In the genomic region with DNA sequence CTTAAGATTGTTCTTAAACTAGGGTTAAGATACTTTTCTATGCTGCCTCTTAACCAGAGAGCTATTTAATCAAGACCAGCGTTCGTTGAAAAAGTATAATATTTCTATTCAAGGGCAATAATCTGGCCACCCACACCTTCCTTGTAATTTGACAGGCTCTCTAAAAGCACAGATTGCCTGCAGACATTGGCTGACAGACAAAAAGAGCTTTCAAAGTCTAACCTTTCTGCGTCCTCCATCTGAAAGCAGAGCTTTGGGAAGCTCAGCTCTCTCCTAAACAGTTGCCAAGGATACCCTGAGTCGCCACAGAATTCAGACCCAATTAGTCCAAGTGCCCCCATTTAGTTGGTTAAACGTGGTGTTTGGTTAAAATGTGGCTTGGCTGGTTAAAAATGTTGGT, we compare ENCODE assay signal across 32 cellular contexts. TPM values are rescaled to one million over a fixed set of nuclear protein-coding genes. Genes with fewer than 3 reads are reported as not detected.
DNase-seq lines count a peak whose midpoint lies in the region; ATAC-seq, FAIRE-seq and TF ChIP-seq lines count a peak whose summit lies in the region.
"Had no signal": no experiment of that assay in that cellular context is flagged by ENCODE, and none has a peak within 500 bp of the region (broad histone marks: within the 10 kb centered on the region; RNA-seq: fewer than 3 reads in every experiment).

No MANE protein-coding gene starts in this region.

- POLR2A ChIA-PET in naive thymus-derived CD4-positive, alpha-beta T cell (lab: Charles Lee), result no interaction called here

- FAIRE-seq in GM12892 (lab: Jason Lieb, UNC), result no peak
- FAIRE-seq: G401.6, HepG2 had no signal

- H3K27me3 ChIP-seq in cardiac muscle cell (peaks cover 23% of the 10 kb centered on the region), left ventricle myocardium inferior (ENCODE audit: low read depth) (peaks cover 68% of the 10 kb centered on the region)
- no peaks in the 10 kb centered on the region for H3K27me3 ChIP-seq in naive thymus-derived CD4-positive, alpha-beta T cell (ENCODE audit: control insufficient read depth in 2 of 2, insufficient read depth in 2 of 2, low read length in 2 of 2)
- H3K27me3 ChIP-seq: BE2C, thyroid gland had no signal

- peaks cover 0 to 4% (median 0%) of the 10 kb centered on the region in 11 donors for H3K9me3 Mint-ChIP-seq in naive thymus-derived CD4-positive, alpha-beta T cell
- H3K9me3 Mint-ChIP-seq: activated T-cell treated with anti-CD3 and anti-CD28 coated beads, Interleukin-2, amount 50 U/mL, for 72 hours; stimulated activated naive CD8-positive, alpha-beta T cell treated with anti-CD3 and anti-CD28 coated beads, Interleukin-15, Interleukin-2, amounts not matched to agents 100 ng/mL and 50 ng/mL, for 24 hours had no signal

- peaks cover 18% of the 10 kb centered on the region for H3K4me1 ChIP-seq in cardiac muscle cell (ENCODE audit: low read depth)
- H3K4me1 ChIP-seq in left ventricle myocardium inferior, result no peaks in the 10 kb centered on the region
- no peaks in the 10 kb centered on the region for H3K4me1 ChIP-seq in naive thymus-derived CD4-positive, alpha-beta T cell (ENCODE audit: control insufficient read depth in 2 of 2, insufficient read depth in 2 of 2, low read length in 2 of 2)
- H3K4me1 ChIP-seq: BE2C had no signal

- TF ChIP-seq POLR2A in GM12892 (IDR thresholded peaks at IDR 0.05; ENCODE audit: low read depth, low read length), result no peak

- ATAC-seq in naive thymus-derived CD4-positive, alpha-beta T cell, result no peak
- ATAC-seq: activated T-cell treated with anti-CD3 and anti-CD28 coated beads, Interleukin-2, amount 50 U/mL, for 72 hours; esophagus mucosa; HepG2 had no signal

- H3K9me3 ChIP-seq in cardiac muscle cell (ENCODE audit: low read depth) (no peaks in the 10 kb centered on the region), left ventricle myocardium inferior (replicated peaks) (no peaks in the 10 kb centered on the region)
- no peaks in the 10 kb centered on the region for H3K9me3 ChIP-seq in naive thymus-derived CD4-positive, alpha-beta T cell (ENCODE audit: control insufficient read depth in 2 of 3, low read length in 3 of 3)
- H3K9me3 ChIP-seq: BE2C, heart left ventricle, neutrophil, thyroid gland had no signal

- CTCF ChIA-PET in naive thymus-derived CD4-positive, alpha-beta T cell (lab: Charles Lee), result interaction anchor here (0.8 kb wide), 1 partner anchor 198 kb away, joined by 4 read pairs; no protein-coding TSS in a partner anchor

- H3K4me1 Mint-ChIP-seq in naive thymus-derived CD4-positive, alpha-beta T cell, result no peaks in the 10 kb centered on the region
- H3K4me1 Mint-ChIP-seq: CD8-positive, alpha-beta memory T cell had no signal

- H3K4me3 Mint-ChIP-seq in naive thymus-derived CD4-positive, alpha-beta T cell, result no peak overlapping the region
- H3K4me3 Mint-ChIP-seq: activated T-cell treated with anti-CD3 and anti-CD28 coated beads, Interleukin-2, amount 50 U/mL, for 72 hours; CD8-positive, alpha-beta memory T cell; stimulated activated naive CD8-positive, alpha-beta T cell treated with anti-CD3 and anti-CD28 coated beads, Interleukin-15, Interleukin-2, amounts not matched to agents 100 ng/mL and 50 ng/mL, for 24 hours had no signal

- H3K36me3 ChIP-seq in cardiac muscle cell, result no peaks in the 10 kb centered on the region
- no peaks in the 10 kb centered on the region for H3K36me3 ChIP-seq in left ventricle myocardium inferior
- no peaks in the 10 kb centered on the region for H3K36me3 ChIP-seq in naive thymus-derived CD4-positive, alpha-beta T cell (ENCODE audit: control insufficient read depth in 2 of 3, insufficient read depth in 3 of 3, low read length in 3 of 3)
- H3K36me3 ChIP-seq: BE2C, brain microvascular endothelial cell, heart left ventricle, neutrophil, thyroid gland had no signal

- H3K4me3 ChIP-seq in cardiac muscle cell, result no peak overlapping the region
- H3K4me3 ChIP-seq in left ventricle myocardium inferior, result no peak overlapping the region
- H3K4me3 ChIP-seq in naive thymus-derived CD4-positive, alpha-beta T cell (ENCODE audit: low read length), result no peak overlapping the region
- H3K4me3 ChIP-seq: coronary artery, heart left ventricle, thyroid gland had no signal

- H3K36me3 Mint-ChIP-seq in naive thymus-derived CD4-positive, alpha-beta T cell, result no peaks in the 10 kb centered on the region
- H3K36me3 Mint-ChIP-seq: CD8-positive, alpha-beta memory T cell had no signal

- H3K27me3 Mint-ChIP-seq in naive thymus-derived CD4-positive, alpha-beta T cell, result peaks cover 21 to 54% (median 42%) of the 10 kb centered on the region in 5 donors

- TF ChIP-seq CTCF in cardiac muscle cell (IDR thresholded peaks at IDR 0.05; ENCODE audit: low read depth, low read length), result no peak
- TF ChIP-seq CTCF in left ventricle myocardium inferior (IDR thresholded peaks at IDR 0.05; ENCODE audit: borderline replicate concordance), result no peak

- H3K27ac Mint-ChIP-seq in naive thymus-derived CD4-positive, alpha-beta T cell, result no peak overlapping the region
- H3K27ac Mint-ChIP-seq: activated T-cell treated with anti-CD3 and anti-CD28 coated beads, Interleukin-2, amount 50 U/mL, for 72 hours; CD8-positive, alpha-beta memory T cell; stimulated activated naive CD8-positive, alpha-beta T cell treated with anti-CD3 and anti-CD28 coated beads, Interleukin-15, Interleukin-2, amounts not matched to agents 100 ng/mL and 50 ng/mL, for 24 hours had no signal

- DNase-seq in cardiac muscle cell (ENCODE audit: low read depth in 1 of 2, low spot score in 1 of 2) (no peak), left ventricle myocardium inferior (no peak), NCI-H2171 (lab: John Stamatoyannopoulos, UW) (peak; percentile 7), inferior parietal cortex (ENCODE audit: extremely low spot score) (peak; percentile 38), GM12892 (ENCODE audit: insufficient read length) (no peak), ecto neural progenitor cell (ENCODE audit: low spot score) (no peak), D341Med (ENCODE audit: low spot score) (no peak)
- no peak for DNase-seq in naive thymus-derived CD4-positive, alpha-beta T cell
- DNase-seq: activated CD4-positive, alpha-beta T cell treated with anti-CD3 and anti-CD28 coated beads, Interleukin-2, amount 50 U/mL, for 4 hours; activated naive CD4-positive, alpha-beta T cell; activated T-cell treated with anti-CD3 and anti-CD28 coated beads, Interleukin-2, amount 50 U/mL, for 72 hours; BE2C; brain microvascular endothelial cell; CD8-positive, alpha-beta memory T cell; DMS53; foreskin fibroblast; H7; heart left ventricle; Karpas-422; kidney glomerular epithelial cell; mammary epithelial cell; NCI-H1930; SHP77 treated with DMSO at 0.1 percent for 48 hours; thyroid gland had no signal

- H3K27ac ChIP-seq in cardiac muscle cell (peak overlapping the region; percentile 44), left ventricle myocardium inferior (replicated peaks) (no peak overlapping the region)
- no peak overlapping the region for H3K27ac ChIP-seq in naive thymus-derived CD4-positive, alpha-beta T cell (ENCODE audit: low read depth, low read length)
- H3K27ac ChIP-seq: brain microvascular endothelial cell, coronary artery, neutrophil, thyroid gland had no signal

- intact Hi-C loops in left ventricle myocardium inferior (cut with micrococcal nuclease), result no loop called here
- intact Hi-C loops in naive thymus-derived CD4-positive, alpha-beta T cell (cut with micrococcal nuclease), result loop anchor here in 1 of 2 donors (10.0 kb wide), 1 partner anchor 155 kb away; no protein-coding TSS in a partner anchor

RNA-seq across cellular contexts. Expression of a gene that starts 33.7 kb away (rescaled TPM):
- total RNA-seq in cardiac muscle cell (not detected in 2 replicates), left ventricle myocardium inferior (not detected)
- not detected in 2 replicates for polyA plus RNA-seq in cardiac muscle cell
- not detected for polyA plus RNA-seq in GM12892 (2012; ENCODE audit: missing spikeins)
- total RNA-seq in naive thymus-derived CD4-positive, alpha-beta T cell, result under 1 TPM in 1 of 5 experiments, not detected in 4; 0.46 TPM
- not detected for polyA plus RNA-seq in naive thymus-derived CD4-positive, alpha-beta T cell
- total RNA-seq: CD8-positive, alpha-beta memory T cell; H7; HepG2; mammary epithelial cell; myocyte; pulmonary artery endothelial cell; thyroid gland had no signal
- polyA plus RNA-seq: CD8-positive, alpha-beta memory T cell; heart left ventricle; HepG2; mammary epithelial cell had no signal

RNA-seq across cellular contexts. Expression of a gene that starts 34.1 kb away (rescaled TPM):
- total RNA-seq in cardiac muscle cell, result 1.8 TPM in 2 replicates
- 0.79 and 1.3 TPM in 2 replicates for polyA plus RNA-seq in cardiac muscle cell
- 1.4 TPM for total RNA-seq in left ventricle myocardium inferior
- polyA plus RNA-seq in GM12892 (2012; ENCODE audit: missing spikeins), result not detected
- total RNA-seq in naive thymus-derived CD4-positive, alpha-beta T cell, result 1 to 10 TPM in 1 of 5 experiments, under 1 TPM in 2, not detected in 2; 0.37 to 1.1 (median 0.73) TPM
- under 1 TPM in 1 of 2 donors, not detected in 1; 0.03 TPM for polyA plus RNA-seq in naive thymus-derived CD4-positive, alpha-beta T cell
- total RNA-seq: pulmonary artery endothelial cell had no signal
- polyA plus RNA-seq: mammary epithelial cell had no signal

Comparison
In these comparisons a context has a peak if more than half of its experiments do, and no peak if none do; other contexts are left out.
1. DNase-seq: peak in NCI-H2171 (single experiment) and inferior parietal cortex (single experiment); none in cardiac muscle cell (0 of 2), left ventricle myocardium inferior (single experiment), GM12892 (single experiment), ecto neural progenitor cell (single experiment), D341Med (single experiment) and naive thymus-derived CD4-positive, alpha-beta T cell (0 of 9).